16 cellular contexts compared by ENCODE assay signal in genomic region chr5:116492776-116493175, GRCh38.
DNase-seq lines count a peak whose midpoint lies in the region; ATAC-seq, FAIRE-seq and TF ChIP-seq lines count a peak whose summit lies in the region.
"Had no signal": no experiment of that assay in that cellular context is flagged by ENCODE, and none has a peak within 500 bp of the region (broad histone marks: within the 10 kb centered on the region; RNA-seq: fewer than 3 reads in every experiment).

No MANE protein-coding gene starts in this region.

- H3K27me3 ChIP-seq in GM12878 (replicated peaks in 1 of 2; ENCODE audit: control insufficient read depth in 2 of 2, insufficient read depth in 2 of 2, low read length in 1 of 2) (no peaks in the 10 kb centered on the region), gastroesophageal sphincter (no peaks in the 10 kb centered on the region)
- H3K27me3 ChIP-seq: adrenal gland, SJCRH30, transverse colon had no signal

- CTCF ChIA-PET in GM12878 (lab: Yijun Ruan, JAX): interaction anchor here (3.3 kb wide), 1 partner anchor 356 kb away, joined by 14 read pairs; no protein-coding TSS in a partner anchor

- H3K27ac ChIP-seq in GM12878 (ENCODE audit: control insufficient read depth, insufficient read depth): no peak overlapping the region
- H3K27ac ChIP-seq in gastroesophageal sphincter: no peak overlapping the region
- H3K27ac ChIP-seq: A549, transverse colon, VCaP had no signal

- intact Hi-C loops in GM12878 (cut with micrococcal nuclease; ENCODE audit: unreplicated experiment): no loop called here
- intact Hi-C loops in left ventricle myocardium superior (cut with micrococcal nuclease): no loop called here

- H3K4me1 ChIP-seq in GM12878 (ENCODE audit: control insufficient read depth, insufficient read depth, low read length) (no peaks in the 10 kb centered on the region; the same call in 1 of the 2 replicates), gastroesophageal sphincter (no peaks in the 10 kb centered on the region)
- H3K4me1 ChIP-seq: A549, transverse colon had no signal

- H3K9ac ChIP-seq in GM12878 (ENCODE audit: control insufficient read depth, insufficient read depth, low read length): no peak overlapping the region

- RAD21 ChIA-PET in GM12878 (lab: Charles Lee; ENCODE audit: unreplicated experiment): interaction anchor here (0.6 to 2.1 kb wide), 7 partner anchors 62 to 1351 kb away, joined by 3 to 6 read pairs (median 4); no protein-coding TSS in a partner anchor

- in situ Hi-C loops in GM12878 (cut with MboI): no loop called here

- no peak overlapping the region for H3K4me3 Mint-ChIP-seq in type B pancreatic cell

- no peaks in the 10 kb centered on the region for H4K20me1 ChIP-seq in GM12878 (ENCODE audit: control insufficient read depth, insufficient read depth)

- TF ChIP-seq POLR2A in GM12878 (IDR thresholded peaks at IDR 0.05; ENCODE audit: low read depth, low read length) (no peak), gastroesophageal sphincter (IDR thresholded peaks at IDR 0.05) (no peak)

- peaks cover 53% of the 10 kb centered on the region for H3K4me1 Mint-ChIP-seq in type B pancreatic cell (ENCODE audit: unreplicated experiment)

- H3K4me3 ChIP-seq in GM12878: no peak overlapping the region
- H3K4me3 ChIP-seq in gastroesophageal sphincter: no peak overlapping the region
- H3K4me3 ChIP-seq: A549, adrenal gland, SJCRH30, transverse colon had no signal

- peak overlapping the region; percentile 61 for H3K27ac Mint-ChIP-seq in type B pancreatic cell

- peak; percentile 65 for ATAC-seq in GM12878
- ATAC-seq in left ventricle myocardium superior: peak; percentile 97
- no peak for ATAC-seq in HG03460 (IDR thresholded peaks at IDR 0.05; ENCODE audit: unreplicated experiment)
- ATAC-seq in HG02981 (IDR thresholded peaks at IDR 0.05; ENCODE audit: unreplicated experiment): no peak
- no peak for ATAC-seq in gastroesophageal sphincter
- ATAC-seq: A549 had no signal

- TF ChIP-seq EP300 in GM12878 (IDR thresholded peaks at IDR 0.05; ENCODE audit: borderline replicate concordance in 1 of 2, control insufficient read depth in 1 of 2, low read depth in 2 of 2, low read length in 2 of 2) (no peak), gastroesophageal sphincter (IDR thresholded peaks at IDR 0.05) (no peak)

- no peak overlapping the region for H3K4me2 ChIP-seq in GM12878 (ENCODE audit: control insufficient read depth, insufficient read depth)
- H3K4me2 ChIP-seq: A549 had no signal

- POLR2A ChIA-PET in GM12878 (lab: Charles Lee): no interaction called here

- no peaks in the 10 kb centered on the region for H3K9me3 ChIP-seq in GM12878 (replicated peaks; ENCODE audit: control insufficient read depth, insufficient read depth, low read length)
- no peaks in the 10 kb centered on the region for H3K9me3 ChIP-seq in gastroesophageal sphincter
- H3K9me3 ChIP-seq: A549, adrenal gland, SJCRH30, transverse colon had no signal

- 67% methylated on average over 3 of the region's 3 CpGs for WGBS in GM12878 (ENCODE audit: insufficient coverage, insufficient replicate concordance, low lambda C conversion rate, missing lambda C conversion rate)
- 83 to 97% methylated on average over 3 of the region's 3 CpGs for WGBS in gastroesophageal sphincter (ENCODE audit: low coverage in 1 of 2), 2 donors

- DNase-seq in NCI-H2171 treated with DMSO at 0.1 percent for 48 hours (lab: John Stamatoyannopoulos, UW) (peak; percentile 12), NCI-H2171 (lab: John Stamatoyannopoulos, UW) (no peak), GM12878 (ENCODE audit: low read depth, low spot score) (no peak), left ventricle myocardium superior (no peak), type B pancreatic cell (ENCODE audit: extremely low spot score, unreplicated experiment) (no peak)
- DNase-seq: adrenal gland, dermis blood vessel endothelial cell, NCI-H1092, NCI-H526 treated with DMSO at 0.1 percent for 48 hours, transverse colon had no signal

- BruUV-seq in GM12878 (replicated peaks; lab: Mats Ljungman, UMichigan): no TSS peak

- H3K79me2 ChIP-seq in GM12878 (ENCODE audit: control insufficient read depth, insufficient read depth, low read length): no peaks in the 10 kb centered on the region

- TF ChIP-seq RAD21 in GM12878 (IDR thresholded peaks at IDR 0.05; ENCODE audit: insufficient read depth, low read depth, low read length): no peak

- no peaks in the 10 kb centered on the region for H3K27me3 Mint-ChIP-seq in type B pancreatic cell

- no peaks in the 10 kb centered on the region; a peak in 1 of 4 replicates for H3K36me3 ChIP-seq in GM12878 (ENCODE audit: control insufficient read depth in 2 of 2, insufficient read depth in 2 of 2, low read length in 1 of 2)
- H3K36me3 ChIP-seq in gastroesophageal sphincter: peaks cover 0 to 58% of the 10 kb centered on the region in 2 donors

- SMC1A ChIA-PET in GM12878 (lab: Charles Lee; ENCODE audit: uncharacterized antibody, unreplicated experiment): interaction anchor here (0.6 to 4.6 kb wide), 16 partner anchors 9 to 1076 kb away, joined by 3 to 24 read pairs (median 3); no protein-coding TSS in a partner anchor

- no peaks in the 10 kb centered on the region for H3K9me3 Mint-ChIP-seq in type B pancreatic cell

- H3K36me3 Mint-ChIP-seq in type B pancreatic cell: peaks cover 74% of the 10 kb centered on the region

- TF ChIP-seq CTCF in GM12878 (IDR thresholded peaks at IDR 0.05 in 2 of 3, conservative IDR thresholded peaks at IDR 0.05 in 1 of 3; ENCODE audit: control insufficient read depth in 2 of 3, extremely low read depth in 1 of 3, insufficient read depth in 1 of 3, low read depth in 3 of 3, low read length in 3 of 3) (no peak), type B pancreatic cell (conservative IDR thresholded peaks at IDR 0.05) (no peak), gastroesophageal sphincter (IDR thresholded peaks at IDR 0.05) (no peak)

- H2AFZ ChIP-seq in GM12878 (ENCODE audit: control insufficient read depth, low read depth, low read length): no peak overlapping the region

- peak; percentile 52 for FAIRE-seq in GM12878 (lab: Jason Lieb, UNC)
- FAIRE-seq: A549 had no signal

TF ChIP-seq in GM12878, 131 proteins besides CTCF, POLR2A, EP300 and RAD21 (continues in another document):
- no peak for TF ChIP-seq PAX8 (IDR thresholded peaks at IDR 0.05)
- TF ChIP-seq BCLAF1 (IDR thresholded peaks at IDR 0.05): no peak
- TF ChIP-seq FOXK2 (IDR thresholded peaks at IDR 0.05): no peak
- TF ChIP-seq RAD51 (IDR thresholded peaks at IDR 0.05): no peak
- no peak for TF ChIP-seq ZBTB40 (IDR thresholded peaks at IDR 0.05; ENCODE audit: borderline replicate concordance)
- no peak for TF ChIP-seq SIX5 (IDR thresholded peaks at IDR 0.05; ENCODE audit: low read depth, low read length, severe bottlenecking)

Comparison
In these comparisons a context has a peak if more than half of its experiments do, and no peak if none do; other contexts are left out.
1. ATAC-seq: peak in GM12878 (single experiment) and left ventricle myocardium superior (single experiment); none in HG03460 (single experiment), HG02981 (single experiment) and gastroesophageal sphincter (single experiment).